Comparison of ENCODE assay signal across 11 cellular contexts in the genomic region with DNA sequence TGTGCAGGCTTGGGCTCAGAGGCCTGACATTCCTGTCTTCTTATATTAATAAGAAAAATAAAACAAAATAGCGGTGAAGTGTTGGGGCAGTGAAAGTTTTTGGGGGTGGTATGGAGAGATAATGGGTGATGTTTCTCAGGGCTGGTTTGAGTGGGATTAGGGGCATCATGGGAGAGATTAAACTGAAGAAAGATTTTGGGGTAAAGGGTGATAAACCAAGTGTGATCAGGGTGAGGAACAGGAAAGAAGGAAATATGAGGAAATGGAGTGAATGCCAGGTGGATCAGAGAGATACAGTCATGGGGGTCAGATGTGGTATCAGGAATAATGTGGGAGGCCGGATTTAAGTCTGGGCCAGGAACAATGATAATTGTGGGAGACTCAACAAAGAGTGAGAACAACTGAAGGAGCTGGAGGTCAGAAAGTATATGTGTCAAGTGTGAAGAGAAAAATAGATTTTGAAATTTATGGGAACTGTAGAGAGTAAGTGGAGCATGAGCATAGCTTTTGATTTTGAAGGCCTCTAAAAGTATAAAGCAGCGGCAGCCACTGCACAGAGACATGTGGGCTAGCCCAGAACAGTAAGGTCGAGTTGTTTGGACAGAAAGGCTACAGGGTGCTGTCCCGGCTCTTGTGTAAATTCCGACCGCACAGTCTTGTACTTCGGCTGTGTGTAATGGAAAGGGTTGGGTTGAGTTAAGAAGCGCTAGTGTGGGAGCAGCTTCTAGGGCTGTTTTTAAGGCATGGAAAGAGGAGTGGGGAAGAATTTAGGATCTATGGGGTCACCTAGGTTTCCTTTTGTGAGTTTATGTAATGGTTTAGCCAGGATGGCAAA. TPM values are rescaled to one million over a fixed set of nuclear protein-coding genes. Genes with fewer than 3 reads are reported as not detected.
A peak's percentile ranks its signal among the peaks of the same experiment; 100 is the strongest.
DNase-seq lines count a peak whose midpoint lies in the region; ATAC-seq, FAIRE-seq and TF ChIP-seq lines count a peak whose summit lies in the region.
"Not testable (repeated sequence)": the region's sequence is repeated elsewhere in the genome, so short reads cannot be mapped to it uniquely, and the experiment has no call there.
"Had no signal": no experiment of that assay in that cellular context is flagged by ENCODE, and none has a peak within 500 bp of the region (broad histone marks: within the 10 kb centered on the region; RNA-seq: fewer than 3 reads in every experiment).

No MANE protein-coding gene starts in this region.

- TF ChIP-seq EP300 in K562 (IDR thresholded peaks at IDR 0.05; ENCODE audit: low read length) = not testable (repeated sequence)

- H3K79me2 ChIP-seq in K562 (ENCODE audit: control insufficient read depth, insufficient read depth, low read length) = not testable (repeated sequence)

- peaks cover 24% of the 10 kb centered on the region for H3K4me1 Mint-ChIP-seq in memory B cell

- WGBS in K562 (ENCODE audit: insufficient coverage, low coverage, missing lambda C conversion rate) = 62% methylated on average over 9 of the region's 9 CpGs

- H3K4me3 Mint-ChIP-seq in memory B cell = not testable (repeated sequence)

- not testable (repeated sequence) for H3K4me2 ChIP-seq in K562 (ENCODE audit: insufficient read depth, low read length)

- intact Hi-C loops in K562 (cut with micrococcal nuclease) = loop anchor here (10.0 kb wide), 1 partner anchor 52 kb away; a partner anchor contains a TSS

- BruUV-seq in K562 (replicated peaks; lab: Mats Ljungman, UMichigan) = not testable (repeated sequence)

- TF ChIP-seq RAD21 in K562 (CRISPR knock-in tag; conservative IDR thresholded peaks at IDR 0.05 in 1 of 2, IDR thresholded peaks at IDR 0.05 in 1 of 2) = not testable (repeated sequence)

- H2AFZ ChIP-seq in K562 (ENCODE audit: low read depth, low read length) = not testable (repeated sequence)

- not testable (repeated sequence) for DNase-seq in GM12891 (ENCODE audit: insufficient read length, low spot score); K562 (ENCODE audit: extremely low read depth in 1 of 4, low spot score in 3 of 4); memory B cell (ENCODE audit: low spot score in 2 of 2)

- TF ChIP-seq POLR2A in GM12891 (IDR thresholded peaks at IDR 0.05; ENCODE audit: low read depth, low read length) (peak; percentile 82), GM19099 (IDR thresholded peaks at IDR 0.05; ENCODE audit: extremely low read depth, insufficient read length, low read depth) (peak; percentile 59), Raji (IDR thresholded peaks at IDR 0.05; ENCODE audit: insufficient read depth, low read depth, low read length) (peak; percentile 42; the same call in 1 of the 2 replicates)
- not testable (repeated sequence) for TF ChIP-seq POLR2A in K562 (conservative IDR thresholded peaks at IDR 0.05)

- not testable (repeated sequence) for H3K27me3 ChIP-seq in K562 (ENCODE audit: control insufficient read depth in 2 of 2, insufficient read depth in 2 of 2, low read length in 2 of 2)

- not testable (repeated sequence) for H3K36me3 ChIP-seq in KOPT-K1 (ENCODE audit: insufficient read depth, low read length); K562 (ENCODE audit: control insufficient read depth, insufficient read depth, low read length)

- in situ Hi-C loops in K562 (cut with MboI) = not testable (repeated sequence)

- H3K27me3 Mint-ChIP-seq in memory B cell = not testable (repeated sequence)

- FAIRE-seq in GM12891 (lab: Jason Lieb, UNC) = peak; percentile 78
- not testable (repeated sequence) for FAIRE-seq in K562 (lab: Jason Lieb, UNC)

- not testable (repeated sequence) for TF ChIP-seq CTCF in K562 (IDR thresholded peaks at IDR 0.05 in 2 of 3, conservative IDR thresholded peaks at IDR 0.05 in 1 of 3; ENCODE audit: insufficient read depth in 2 of 3, low read depth in 1 of 3, low read length in 3 of 3)

- not testable (repeated sequence) for H3K9me1 ChIP-seq in K562 (ENCODE audit: control insufficient read depth, insufficient read depth, low read length)

- not testable (repeated sequence) for H3K4me1 ChIP-seq in K562 (replicated peaks in 1 of 2; ENCODE audit: control insufficient read depth in 2 of 2, insufficient read depth in 2 of 2, low read length in 2 of 2)

- ATAC-seq in HG02852 (IDR thresholded peaks at IDR 0.05; ENCODE audit: unreplicated experiment) = peak; percentile 56
- not testable (repeated sequence) for ATAC-seq in K562
- ATAC-seq in memory B cell (ENCODE audit: low read depth) = peak; percentile 8

- not testable (repeated sequence) for H4K20me1 ChIP-seq in K562 (replicated peaks; ENCODE audit: control insufficient read depth, insufficient read depth, low read length)

- not testable (repeated sequence) for H3K9me3 ChIP-seq in KOPT-K1 (ENCODE audit: insufficient read depth, low read length, poor library complexity, severe bottlenecking); K562 (replicated peaks; ENCODE audit: control insufficient read depth, insufficient read depth, low read depth, low read length)

- not testable (repeated sequence) for H3K27ac Mint-ChIP-seq in memory B cell

- H3K27ac ChIP-seq in KOPT-K1 (ENCODE audit: low read depth, low read length, poor library complexity, severe bottlenecking) = peak overlapping the region; percentile 28
- not testable (repeated sequence) for H3K27ac ChIP-seq in K562 (ENCODE audit: extremely low read depth, low read depth, low read length)

- not testable (repeated sequence) for H3K9ac ChIP-seq in K562 (ENCODE audit: insufficient read depth in 1 of 2, low read depth in 2 of 2, low read length in 2 of 2)

- H3K4me3 ChIP-seq in K562 = not testable (repeated sequence)

- not testable (repeated sequence) for H3K36me3 Mint-ChIP-seq in memory B cell

- H3K9me3 Mint-ChIP-seq in memory B cell = not testable (repeated sequence)

- POLR2A ChIA-PET in K562 (lab: Yijun Ruan, JAX) = not testable (repeated sequence)

- CTCF ChIA-PET in K562 (lab: Yijun Ruan, JAX; ENCODE audit: low intra/inter-chr PET ratio) = not testable (repeated sequence)

RNA-seq across cellular contexts. Expression of a gene that starts 10.4 kb away (rescaled TPM):
- 88.3 TPM for polyA plus RNA-seq in GM12891 (2012; ENCODE audit: low read depth, missing spikeins)
- 9.8 and 25.1 TPM in 2 replicates for total RNA-seq in K562 (2011; cell fraction: chromatin; rRNA removed; ENCODE audit: low replicate concordance)
- 18.3 and 21.7 TPM in 2 replicates for total RNA-seq in K562 (2011; cell fraction: nucleolus; rRNA removed)
- total RNA-seq in K562 (2011; cell fraction: nucleoplasm; rRNA removed) = 14.8 and 18.6 TPM in 2 replicates
- 7.8 and 8.2 TPM in 2 replicates for total RNA-seq in K562 (2014; rRNA removed)
- total RNA-seq in K562 (2014; rRNA removed; fragmentation: Illumina TruSeq; extraction: Trizol) = 7.1 and 7.2 TPM in 2 replicates
- total RNA-seq in K562 (2015; rRNA removed; fragmentation: Illumina TruSeq; extraction: Trizol) = 5.2 and 5.3 TPM in 2 replicates
- 6.2 and 6.6 TPM in 2 replicates for total RNA-seq in K562 (2021)
- 6.8 and 12.6 TPM in 2 replicates for polyA plus RNA-seq in K562 (2011; rRNA removed)
- polyA plus RNA-seq in K562 (2011; cell fraction: cytosol; rRNA removed) = 6.6 and 11.1 TPM in 2 replicates
- polyA plus RNA-seq in K562 (2011; cell fraction: nucleus; rRNA removed) = 5.5 and 10.5 TPM in 2 replicates
- polyA plus RNA-seq in K562 (2012) = 6.7 and 14.8 TPM in 2 replicates
- 9.1 and 12.0 TPM in 2 replicates for polyA plus RNA-seq in K562 (2014; fragmentation: Illumina TruSeq; extraction: Trizol)
- 10 to 100 TPM; 20.4 to 20.8 TPM for polyA plus RNA-seq in K562 (2014; fragmentation: Nextera tagmentation; extraction: Ambion mirVana)
- polyA plus RNA-seq in K562 (2014; rRNA removed) = 11.4 and 14.3 TPM in 2 replicates
- 6.3 and 11.5 TPM in 2 replicates for polyA minus RNA-seq in K562 (2011; rRNA and poly(A)+ RNA removed)
- 4.2 and 6.1 TPM in 2 replicates for polyA minus RNA-seq in K562 (2011; cell fraction: cytosol; rRNA and poly(A)+ RNA removed)
- polyA minus RNA-seq in K562 (2011; cell fraction: nucleus; rRNA and poly(A)+ RNA removed) = 6.1 and 7.0 TPM in 2 replicates

RNA-seq across cellular contexts. Expression of a gene that starts 26.0 kb away (rescaled TPM):
- 11.2 TPM for polyA plus RNA-seq in GM12891 (2012; ENCODE audit: low read depth, missing spikeins)
- total RNA-seq in K562 (2011; cell fraction: chromatin; rRNA removed; ENCODE audit: low replicate concordance) = 10.6 and 19.4 TPM in 2 replicates
- total RNA-seq in K562 (2011; cell fraction: nucleolus; rRNA removed) = 12.4 and 13.3 TPM in 2 replicates
- 9.5 and 12.7 TPM in 2 replicates for total RNA-seq in K562 (2011; cell fraction: nucleoplasm; rRNA removed)
- 1.6 and 2.4 TPM in 2 replicates for total RNA-seq in K562 (2014; rRNA removed)
- total RNA-seq in K562 (2014; rRNA removed; fragmentation: Illumina TruSeq; extraction: Trizol) = 0.80 and 1.1 TPM in 2 replicates
- total RNA-seq in K562 (2015; rRNA removed; fragmentation: Illumina TruSeq; extraction: Trizol) = 1.5 and 1.9 TPM in 2 replicates
- 3.3 and 5.0 TPM in 2 replicates for total RNA-seq in K562 (2021)
- polyA plus RNA-seq in K562 (2011; rRNA removed) = 1.6 TPM in 2 replicates
- polyA plus RNA-seq in K562 (2011; cell fraction: cytosol; rRNA removed) = 2.4 and 2.5 TPM in 2 replicates
- 2.4 and 2.7 TPM in 2 replicates for polyA plus RNA-seq in K562 (2011; cell fraction: nucleus; rRNA removed)
- polyA plus RNA-seq in K562 (2012) = 2.3 and 2.9 TPM in 2 replicates
- 2.2 and 2.7 TPM in 2 replicates for polyA plus RNA-seq in K562 (2014; fragmentation: Illumina TruSeq; extraction: Trizol)
- 1 to 10 TPM; 1.4 to 2.0 TPM for polyA plus RNA-seq in K562 (2014; fragmentation: Nextera tagmentation; extraction: Ambion mirVana)
- 1.7 and 4.0 TPM in 2 replicates for polyA plus RNA-seq in K562 (2014; rRNA removed)
- polyA minus RNA-seq in K562 (2011; rRNA and poly(A)+ RNA removed) = 2.8 and 3.4 TPM in 2 replicates
- 0.73 and 2.1 TPM in 2 replicates for polyA minus RNA-seq in K562 (2011; cell fraction: cytosol; rRNA and poly(A)+ RNA removed)
- 6.7 and 7.0 TPM in 2 replicates for polyA minus RNA-seq in K562 (2011; cell fraction: nucleus; rRNA and poly(A)+ RNA removed)

RNA-seq across cellular contexts. Expression of a gene that starts 30.4 kb away (rescaled TPM):
- 20.9 TPM for polyA plus RNA-seq in GM12891 (2012; ENCODE audit: low read depth, missing spikeins)
- total RNA-seq in K562 (2011; cell fraction: chromatin; rRNA removed; ENCODE audit: low replicate concordance) = not detected in 2 replicates
- total RNA-seq in K562 (2011; cell fraction: nucleolus; rRNA removed) = not detected in 2 replicates
- total RNA-seq in K562 (2011; cell fraction: nucleoplasm; rRNA removed) = not detected in 2 replicates
- total RNA-seq in K562 (2014; rRNA removed) = not detected in 2 replicates
- not detected in 2 replicates for total RNA-seq in K562 (2014; rRNA removed; fragmentation: Illumina TruSeq; extraction: Trizol)
- not detected in 2 replicates for total RNA-seq in K562 (2015; rRNA removed; fragmentation: Illumina TruSeq; extraction: Trizol)
- total RNA-seq in K562 (2021) = not detected in 2 replicates
- polyA plus RNA-seq in K562 (2011; rRNA removed) = not detected in 2 replicates
- not detected in 2 replicates for polyA plus RNA-seq in K562 (2011; cell fraction: cytosol; rRNA removed)
- polyA plus RNA-seq in K562 (2011; cell fraction: nucleus; rRNA removed) = 0.24 TPM in 2 replicates
- 0.08 TPM in 1 of 2 replicates, not detected in the other for polyA plus RNA-seq in K562 (2012)
- polyA plus RNA-seq in K562 (2014; fragmentation: Illumina TruSeq; extraction: Trizol) = not detected in 2 replicates
- polyA plus RNA-seq in K562 (2014; fragmentation: Nextera tagmentation; extraction: Ambion mirVana) = under 1 TPM in 1 of 2 experiments, not detected in 1; 0.10 TPM
- 0.21 TPM in 1 of 2 replicates, not detected in the other for polyA plus RNA-seq in K562 (2014; rRNA removed)
- not detected in 2 replicates for polyA minus RNA-seq in K562 (2011; rRNA and poly(A)+ RNA removed)
- not detected in 2 replicates for polyA minus RNA-seq in K562 (2011; cell fraction: cytosol; rRNA and poly(A)+ RNA removed)
- polyA minus RNA-seq in K562 (2011; cell fraction: nucleus; rRNA and poly(A)+ RNA removed) = not detected in 2 replicates
- total RNA-seq: left lobe of liver, neural crest cell, temporal lobe had no signal

RNA-seq across cellular contexts. Expression of a gene that starts 45.7 kb away (rescaled TPM):
- polyA plus RNA-seq in GM12891 (2012; ENCODE audit: low read depth, missing spikeins) = 9.2 TPM
- 10.1 and 16.3 TPM in 2 replicates for total RNA-seq in K562 (2011; cell fraction: chromatin; rRNA removed; ENCODE audit: low replicate concordance)
- 8.8 and 9.8 TPM in 2 replicates for total RNA-seq in K562 (2011; cell fraction: nucleolus; rRNA removed)
- 10.0 and 11.8 TPM in 2 replicates for total RNA-seq in K562 (2011; cell fraction: nucleoplasm; rRNA removed)
- total RNA-seq in K562 (2014; rRNA removed) (4.3 and 6.4 TPM in 2 replicates), K562 (2014; rRNA removed; fragmentation: Illumina TruSeq; extraction: Trizol) (3.0 and 3.7 TPM in 2 replicates), K562 (2015; rRNA removed; fragmentation: Illumina TruSeq; extraction: Trizol) (6.4 and 6.8 TPM in 2 replicates), K562 (2021) (9.1 and 9.6 TPM in 2 replicates)
- polyA plus RNA-seq in K562 (2011; rRNA removed) (5.1 and 6.0 TPM in 2 replicates), K562 (2014; fragmentation: Illumina TruSeq; extraction: Trizol) (6.6 and 7.4 TPM in 2 replicates), K562 (2014; fragmentation: Nextera tagmentation; extraction: Ambion mirVana) (1 to 10 TPM; 4.7 to 8.4 TPM), K562 (2014; rRNA removed) (4.4 and 6.0 TPM in 2 replicates)
- polyA plus RNA-seq in K562 (2011; cell fraction: cytosol; rRNA removed) = 4.1 and 8.9 TPM in 2 replicates
- 3.5 and 7.3 TPM in 2 replicates for polyA plus RNA-seq in K562 (2011; cell fraction: nucleus; rRNA removed)
- polyA plus RNA-seq in K562 (2012) = 7.0 and 7.2 TPM in 2 replicates
- polyA minus RNA-seq in K562 (2011; rRNA and poly(A)+ RNA removed) = 6.0 and 7.8 TPM in 2 replicates
- polyA minus RNA-seq in K562 (2011; cell fraction: cytosol; rRNA and poly(A)+ RNA removed) = 2.6 and 5.6 TPM in 2 replicates
- polyA minus RNA-seq in K562 (2011; cell fraction: nucleus; rRNA and poly(A)+ RNA removed) = 1.3 and 1.8 TPM in 2 replicates
- total RNA-seq: HT1080 had no signal

RNA-seq across cellular contexts. Expression of a gene that starts 52.6 kb away (rescaled TPM):
- polyA plus RNA-seq in GM12891 (2012; ENCODE audit: low read depth, missing spikeins) = 104 TPM
- total RNA-seq in K562 (2011; cell fraction: chromatin; rRNA removed; ENCODE audit: low replicate concordance) = 12.1 and 20.9 TPM in 2 replicates
- total RNA-seq in K562 (2011; cell fraction: nucleolus; rRNA removed) = 11.8 and 13.8 TPM in 2 replicates
- total RNA-seq in K562 (2011; cell fraction: nucleoplasm; rRNA removed) = 19.7 and 42.2 TPM in 2 replicates
- total RNA-seq in K562 (2014; rRNA removed) (12.4 and 15.1 TPM in 2 replicates), K562 (2014; rRNA removed; fragmentation: Illumina TruSeq; extraction: Trizol) (14.4 and 15.6 TPM in 2 replicates), K562 (2015; rRNA removed; fragmentation: Illumina TruSeq; extraction: Trizol) (15.8 and 15.9 TPM in 2 replicates), K562 (2021) (90.1 and 90.9 TPM in 2 replicates)
- polyA plus RNA-seq in K562 (2011; rRNA removed) (44.4 and 54.7 TPM in 2 replicates), K562 (2014; fragmentation: Illumina TruSeq; extraction: Trizol) (116 and 118 TPM in 2 replicates), K562 (2014; fragmentation: Nextera tagmentation; extraction: Ambion mirVana) (100 to 1,000 TPM; 226 to 285 TPM), K562 (2014; rRNA removed) (55.5 and 59.8 TPM in 2 replicates)
- polyA plus RNA-seq in K562 (2011; cell fraction: cytosol; rRNA removed) = 47.1 and 53.6 TPM in 2 replicates
- polyA plus RNA-seq in K562 (2011; cell fraction: nucleus; rRNA removed) = 24.0 and 25.6 TPM in 2 replicates
- 76.3 and 80.4 TPM in 2 replicates for polyA plus RNA-seq in K562 (2012)
- polyA minus RNA-seq in K562 (2011; rRNA and poly(A)+ RNA removed) = 24.1 and 28.9 TPM in 2 replicates
- polyA minus RNA-seq in K562 (2011; cell fraction: cytosol; rRNA and poly(A)+ RNA removed) = 30.9 and 31.5 TPM in 2 replicates
- 4.7 and 7.6 TPM in 2 replicates for polyA minus RNA-seq in K562 (2011; cell fraction: nucleus; rRNA and poly(A)+ RNA removed)
